8 cellular contexts compared by ENCODE assay signal in the genomic region with DNA sequence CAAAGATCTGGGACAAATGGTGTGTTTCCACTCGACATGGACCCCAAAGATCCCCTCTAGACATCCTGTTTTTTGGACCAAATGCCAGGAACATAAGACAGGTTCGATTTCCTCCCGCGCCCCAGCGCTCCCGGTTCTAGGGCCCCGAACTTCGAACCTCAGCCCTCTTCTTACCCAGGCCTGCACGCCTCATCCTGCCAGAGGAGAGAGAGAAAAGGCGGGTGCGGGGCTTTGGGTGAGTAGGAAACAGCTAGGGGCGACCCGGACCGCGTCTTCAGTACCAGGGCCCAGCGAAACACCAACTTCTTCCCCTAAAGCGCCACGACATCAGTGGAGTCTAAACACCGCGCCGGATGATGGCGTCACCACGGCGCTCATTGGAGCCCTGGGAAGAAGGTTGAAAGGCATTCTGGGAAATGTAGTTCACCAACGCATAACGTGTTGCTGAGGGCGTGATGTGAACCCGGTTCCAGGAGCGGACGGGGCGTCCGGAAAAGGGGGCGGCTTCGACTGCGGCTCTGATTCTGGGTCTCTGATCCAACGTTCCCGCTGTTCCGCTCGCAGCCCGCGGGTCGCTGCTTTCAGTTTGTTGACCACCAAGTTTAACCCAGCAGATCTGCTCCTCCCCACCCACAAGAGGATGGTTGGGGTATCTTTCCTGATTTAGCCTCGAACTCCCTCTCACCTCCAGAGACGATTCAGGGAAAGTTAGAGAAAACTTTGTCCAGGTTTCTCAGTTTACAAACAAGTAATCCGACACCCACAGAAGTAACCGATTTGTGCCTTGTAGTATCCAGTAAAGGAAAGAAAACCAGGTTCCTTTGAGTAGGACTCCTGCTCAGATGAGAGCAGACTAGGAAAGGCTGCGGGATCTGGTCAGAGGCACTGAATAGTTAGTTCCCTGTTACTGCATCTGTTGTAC. TPM values are rescaled to one million over a fixed set of nuclear protein-coding genes. Genes with fewer than 3 reads are reported as not detected.
A peak's percentile ranks its signal among the peaks of the same experiment; 100 is the strongest.
DNase-seq lines count a peak whose midpoint lies in the region; ATAC-seq and TF ChIP-seq lines count a peak whose summit lies in the region.

BET1 (minus strand) TSS at position 332 of the 922 bp plus-strand sequence; CDS start at position 193, 139 bp downstream.

- POLR2A ChIA-PET in CD8-positive, alpha-beta T cell (lab: Charles Lee), result no interaction called here

- TF ChIP-seq CTCF in CD8-positive, alpha-beta T cell (IDR thresholded peaks at IDR 0.05), result no peak
- no peak for TF ChIP-seq CTCF in lower lobe of right lung (IDR thresholded peaks at IDR 0.05)

- H3K27me3 Mint-ChIP-seq in CD8-positive, alpha-beta T cell (ENCODE audit: low read depth), result peaks cover 4% of the 10 kb centered on the region

- peaks cover 16% of the 10 kb centered on the region for H3K36me3 Mint-ChIP-seq in CD8-positive, alpha-beta T cell

- H3K27ac Mint-ChIP-seq in CD8-positive, alpha-beta T cell, result peak within 1 kb of the TSS; percentile 99

- no peaks in the 10 kb centered on the region for H3K36me3 ChIP-seq in CD8-positive, alpha-beta T cell (ENCODE audit: insufficient read depth, low read length)
- H3K36me3 ChIP-seq in lower lobe of right lung, result no peaks in the 10 kb centered on the region

- CTCF ChIA-PET in CD8-positive, alpha-beta T cell (lab: Charles Lee), result no interaction called here

- no peaks in the 10 kb centered on the region for H3K9me3 Mint-ChIP-seq in CD8-positive, alpha-beta T cell

- peak within 1 kb of the TSS; percentile 99 for H3K4me3 Mint-ChIP-seq in CD8-positive, alpha-beta T cell

- H3K27ac ChIP-seq in CD8-positive, alpha-beta T cell (ENCODE audit: low read depth, low read length), result peak within 1 kb of the TSS; percentile 90
- peak within 1 kb of the TSS; percentile 90 for H3K27ac ChIP-seq in lower lobe of right lung

- ATAC-seq in CD8-positive, alpha-beta T cell, result peak; percentile 93
- peak; percentile 98 for ATAC-seq in GM19467 (IDR thresholded peaks at IDR 0.05; ENCODE audit: unreplicated experiment)
- peak; percentile 99 to 100 for ATAC-seq in lower lobe of right lung

- intact Hi-C loops in CD8-positive, alpha-beta T cell (cut with DNase I, micrococcal nuclease), result loop anchor here (1.0 to 10.0 kb wide), 11 partner anchors 505 to 1469 kb away; partner anchors contain the start of genes SAMD9 (in 2 of the 2), VPS50 (in 2 of the 2), CASD1 (in 1 of the 2) and CDK6 (in 1 of the 2)
- intact Hi-C loops in lower lobe of right lung (cut with DNase I), result no loop called here

- H3K4me1 Mint-ChIP-seq in CD8-positive, alpha-beta T cell (ENCODE audit: low read depth), result peaks cover 40% of the 10 kb centered on the region

- peaks cover 11% of the 10 kb centered on the region for H3K4me1 ChIP-seq in CD8-positive, alpha-beta T cell (ENCODE audit: insufficient read depth, low read length)
- peaks cover 25% of the 10 kb centered on the region for H3K4me1 ChIP-seq in lower lobe of right lung

- H3K27me3 ChIP-seq in CD8-positive, alpha-beta T cell (ENCODE audit: insufficient read depth, low read length), result no peaks in the 10 kb centered on the region
- no peaks in the 10 kb centered on the region for H3K27me3 ChIP-seq in lower lobe of right lung (ENCODE audit: low read depth)

- DNase-seq in CD8-positive, alpha-beta T cell, result peak; percentile 84 to 94 (median 92)
- DNase-seq in HS-27A (ENCODE audit: low read depth), result peak; percentile 81
- DNase-seq in NK-92 (lab: John Stamatoyannopoulos, UW; ENCODE audit: unreplicated experiment), result peak; percentile 59
- DNase-seq in activated CD8-positive, alpha-beta memory T cell treated with anti-CD3 and anti-CD28 coated beads for 1 hour (ENCODE audit: extremely low read depth in 1 of 2, low read depth in 1 of 2), result peak; percentile 84 to 91
- DNase-seq in effector CD4-positive, alpha-beta T cell, result peak; percentile 94
- peak; percentile 97 for DNase-seq in lower lobe of right lung
- peak; percentile 83 to 87 (median 87) for DNase-seq in stimulated activated CD4-positive, alpha-beta T cell treated with anti-CD3 and anti-CD28 coated beads, TNF-alpha, amount 100 ng/mL, for 24 hours (ENCODE audit: low read depth in 3 of 3)

- H3K9me3 ChIP-seq in CD8-positive, alpha-beta T cell (ENCODE audit: low read length), result no peaks in the 10 kb centered on the region
- H3K9me3 ChIP-seq in lower lobe of right lung, result no peaks in the 10 kb centered on the region

- H3K4me3 ChIP-seq in CD8-positive, alpha-beta T cell (ENCODE audit: low read depth, low read length), result peak within 1 kb of the TSS; percentile 84
- peak within 1 kb of the TSS; percentile 84 for H3K4me3 ChIP-seq in lower lobe of right lung

RNA-seq across cellular contexts. Expression of gene BET1, which starts in this region (rescaled TPM):
- total RNA-seq in CD8-positive, alpha-beta T cell, result 1 to 10 TPM; 6.2 TPM
- 21.9 TPM for total RNA-seq in lower lobe of right lung

Comparison
In these comparisons a context has a peak if more than half of its experiments do, and no peak if none do; other contexts are left out.
1. Peak in every context shown above with its lines: DNase-seq, ATAC-seq, H3K4me3 ChIP-seq and H3K27ac ChIP-seq.